ENCODE assay signal across 7 cellular contexts in genomic region chr14:105626651-105627050, GRCh38.
A peak's percentile ranks its signal among the peaks of the same experiment; 100 is the strongest.
DNase-seq lines count a peak whose midpoint lies in the region; ATAC-seq, FAIRE-seq and TF ChIP-seq lines count a peak whose summit lies in the region.
"Not testable (repeated sequence)": the region's sequence is repeated elsewhere in the genome, so short reads cannot be mapped to it uniquely, and the experiment has no call there.

No MANE protein-coding gene starts in this region.

- not testable (repeated sequence) for H3K9me1 ChIP-seq in K562 (ENCODE audit: control insufficient read depth, insufficient read depth, low read length)

- TF ChIP-seq CTCF in RWPE2 (IDR thresholded peaks at IDR 0.05; ENCODE audit: poor library complexity, severe bottlenecking); K562 (IDR thresholded peaks at IDR 0.05 in 2 of 3, conservative IDR thresholded peaks at IDR 0.05 in 1 of 3; ENCODE audit: insufficient read depth in 2 of 3, low read depth in 1 of 3, low read length in 3 of 3); right lobe of liver (IDR thresholded peaks at IDR 0.05): not testable (repeated sequence)

- not testable (repeated sequence) for TF ChIP-seq RAD21 in K562 (CRISPR knock-in tag; conservative IDR thresholded peaks at IDR 0.05 in 1 of 2, IDR thresholded peaks at IDR 0.05 in 1 of 2)

- TF ChIP-seq POLR2A in K562 (conservative IDR thresholded peaks at IDR 0.05); right lobe of liver (IDR thresholded peaks at IDR 0.05): not testable (repeated sequence)

- not testable (repeated sequence) for BruUV-seq in K562 (replicated peaks; lab: Mats Ljungman, UMichigan)

- ATAC-seq in HG02798 (IDR thresholded peaks at IDR 0.05; ENCODE audit: poor library complexity, unreplicated experiment) (peak; percentile 46), RWPE2 (ENCODE audit: low read depth) (peak; percentile 17; the same call in 1 of the 3 replicates), K562 (peak; percentile 56; the same call in 1 of the 3 replicates), right lobe of liver (peak; percentile 4 to 24 (median 16)), aorta (ENCODE audit: low FRiP score) (peak; percentile 26)
- peak; percentile 11 for ATAC-seq in activated T-helper 17 cell treated with anti-CD3 and anti-CD28 coated beads, Interleukin-2, amount 50 U/mL, for 72 hours (replicated peaks)
- ATAC-seq in stimulated activated effector memory CD8-positive, alpha-beta T cell treated with anti-CD3 and anti-CD28 coated beads, Interleukin-12 subunit alpha, Interleukin-12 subunit beta, amount 100 ng/mL, for 72 hours, result peak; percentile 39

- not testable (repeated sequence) for H3K4me1 ChIP-seq in RWPE2 (ENCODE audit: insufficient read depth, poor library complexity, severe bottlenecking); K562 (replicated peaks in 1 of 2; ENCODE audit: control insufficient read depth in 2 of 2, insufficient read depth in 2 of 2, low read length in 2 of 2); right lobe of liver; aorta (ENCODE audit: control insufficient read depth in 1 of 2, insufficient read depth in 2 of 2, low read length in 2 of 2)

- H3K4me2 ChIP-seq in K562 (ENCODE audit: insufficient read depth, low read length), result not testable (repeated sequence)

- TF ChIP-seq EP300 in K562 (IDR thresholded peaks at IDR 0.05; ENCODE audit: low read length), result not testable (repeated sequence)

- not testable (repeated sequence) for H3K36me3 ChIP-seq in RWPE2 (ENCODE audit: low read depth); K562 (ENCODE audit: control insufficient read depth, insufficient read depth, low read length); right lobe of liver; aorta (ENCODE audit: control insufficient read depth in 1 of 2, insufficient read depth in 2 of 2, low read length in 1 of 2)

- not testable (repeated sequence) for H2AFZ ChIP-seq in K562 (ENCODE audit: low read depth, low read length)

- not testable (repeated sequence) for H4K20me1 ChIP-seq in K562 (replicated peaks; ENCODE audit: control insufficient read depth, insufficient read depth, low read length)

- H3K4me1 Mint-ChIP-seq in activated T-helper 17 cell treated with anti-CD3 and anti-CD28 coated beads, Interleukin-2, amount 50 U/mL, for 72 hours; stimulated activated effector memory CD8-positive, alpha-beta T cell treated with anti-CD3 and anti-CD28 coated beads, Interleukin-12 subunit alpha, Interleukin-12 subunit beta, amount 100 ng/mL, for 72 hours: not testable (repeated sequence)

- not testable (repeated sequence) for H3K36me3 Mint-ChIP-seq in activated T-helper 17 cell treated with anti-CD3 and anti-CD28 coated beads, Interleukin-2, amount 50 U/mL, for 72 hours (ENCODE audit: low read depth); stimulated activated effector memory CD8-positive, alpha-beta T cell treated with anti-CD3 and anti-CD28 coated beads, Interleukin-12 subunit alpha, Interleukin-12 subunit beta, amount 100 ng/mL, for 72 hours

- not testable (repeated sequence) for H3K27ac Mint-ChIP-seq in activated T-helper 17 cell treated with anti-CD3 and anti-CD28 coated beads, Interleukin-2, amount 50 U/mL, for 72 hours; stimulated activated effector memory CD8-positive, alpha-beta T cell treated with anti-CD3 and anti-CD28 coated beads, Interleukin-12 subunit alpha, Interleukin-12 subunit beta, amount 100 ng/mL, for 72 hours

- in situ Hi-C loops in K562 (cut with MboI), result not testable (repeated sequence)

- H3K4me3 ChIP-seq in RWPE2 (ENCODE audit: severe bottlenecking); K562; right lobe of liver; aorta (ENCODE audit: low read length in 2 of 2): not testable (repeated sequence)

- FAIRE-seq in K562 (lab: Jason Lieb, UNC), result not testable (repeated sequence)

- not testable (repeated sequence) for H3K9me3 ChIP-seq in RWPE2 (ENCODE audit: severe bottlenecking); K562 (replicated peaks; ENCODE audit: control insufficient read depth, insufficient read depth, low read depth, low read length); right lobe of liver; aorta (ENCODE audit: control insufficient read depth, low read length)

- H3K9me3 Mint-ChIP-seq in activated T-helper 17 cell treated with anti-CD3 and anti-CD28 coated beads, Interleukin-2, amount 50 U/mL, for 72 hours; stimulated activated effector memory CD8-positive, alpha-beta T cell treated with anti-CD3 and anti-CD28 coated beads, Interleukin-12 subunit alpha, Interleukin-12 subunit beta, amount 100 ng/mL, for 72 hours: not testable (repeated sequence)

- DNase-seq in RWPE2 (ENCODE audit: low spot score); K562 (ENCODE audit: extremely low read depth in 1 of 4, low spot score in 3 of 4); right lobe of liver; stimulated activated effector memory CD8-positive, alpha-beta T cell treated with anti-CD3 and anti-CD28 coated beads, Interleukin-12 subunit alpha, Interleukin-12 subunit beta, amount 100 ng/mL, for 72 hours (ENCODE audit: low spot score in 2 of 2); aorta: not testable (repeated sequence)

- intact Hi-C loops in K562 (cut with micrococcal nuclease); right lobe of liver (cut with DNase I); aorta (cut with DNase I): not testable (repeated sequence)

- no CpG with 5 or more reads among the region's 5 CpGs for WGBS in K562 (ENCODE audit: insufficient coverage, low coverage, missing lambda C conversion rate)
- WGBS in right lobe of liver (ENCODE audit: insufficient coverage, low coverage, low lambda C conversion rate, missing lambda C conversion rate), result no CpG with 5 or more reads among the region's 5 CpGs
- no CpG with 5 or more reads among the region's 5 CpGs for WGBS in aorta, 2 donors

- not testable (repeated sequence) for H3K9ac ChIP-seq in K562 (ENCODE audit: insufficient read depth in 1 of 2, low read depth in 2 of 2, low read length in 2 of 2)

- H3K27ac ChIP-seq in RWPE2 (ENCODE audit: poor library complexity, severe bottlenecking); K562 (ENCODE audit: extremely low read depth, low read depth, low read length); right lobe of liver; aorta (ENCODE audit: low read depth in 1 of 2, low read length in 2 of 2): not testable (repeated sequence)

- POLR2A ChIA-PET in K562 (lab: Yijun Ruan, JAX), result not testable (repeated sequence)

- H3K4me3 Mint-ChIP-seq in activated T-helper 17 cell treated with anti-CD3 and anti-CD28 coated beads, Interleukin-2, amount 50 U/mL, for 72 hours; stimulated activated effector memory CD8-positive, alpha-beta T cell treated with anti-CD3 and anti-CD28 coated beads, Interleukin-12 subunit alpha, Interleukin-12 subunit beta, amount 100 ng/mL, for 72 hours: not testable (repeated sequence)

- peaks cover 10% of the 10 kb centered on the region for H3K27me3 Mint-ChIP-seq in activated T-helper 17 cell treated with anti-CD3 and anti-CD28 coated beads, Interleukin-2, amount 50 U/mL, for 72 hours

- not testable (repeated sequence) for H3K27me3 ChIP-seq in RWPE2 (ENCODE audit: insufficient read depth, poor library complexity, severe bottlenecking); K562 (ENCODE audit: control insufficient read depth in 2 of 2, insufficient read depth in 2 of 2, low read length in 2 of 2); right lobe of liver; aorta (ENCODE audit: control insufficient read depth in 1 of 2, insufficient read depth in 2 of 2, low read length in 1 of 2)

- not testable (repeated sequence) for H3K79me2 ChIP-seq in K562 (ENCODE audit: control insufficient read depth, insufficient read depth, low read length)

- CTCF ChIA-PET in K562 (lab: Yijun Ruan, JAX; ENCODE audit: low intra/inter-chr PET ratio), result not testable (repeated sequence)
